Comparison of ENCODE assay signal across 17 cellular contexts in genomic region chr1:12186277-12186985, GRCh38. TPM values are rescaled to one million over a fixed set of nuclear protein-coding genes. Genes with fewer than 3 reads are reported as not detected.
DNase-seq lines count a peak whose midpoint lies in the region; ATAC-seq, FAIRE-seq and TF ChIP-seq lines count a peak whose summit lies in the region.
"Had no signal": no experiment of that assay in that cellular context is flagged by ENCODE, and none has a peak within 500 bp of the region (broad histone marks: within the 10 kb centered on the region; RNA-seq: fewer than 3 reads in every experiment).

No MANE protein-coding gene starts in this region.

- DNase-seq in stimulated activated naive CD8-positive, alpha-beta T cell treated with anti-CD3 and anti-CD28 coated beads, Interleukin-15, Interleukin-2, amounts not matched to agents 100 U/mL and 50 U/mL, for 24 hours = no peak
- DNase-seq in stimulated activated naive CD8-positive, alpha-beta T cell treated with anti-CD3 and anti-CD28 coated beads, Interleukin-15, amount 100 ng/mL, for 72 hours = no peak
- DNase-seq in H1 (ENCODE audit: low read depth in 1 of 2, low spot score in 2 of 2) = no peak
- DNase-seq in neural progenitor cell (ENCODE audit: low spot score) = no peak
- no peak for DNase-seq in vagina (ENCODE audit: extremely low spot score in 2 of 2)
- no peak for DNase-seq in hypothalamus (lab: John Stamatoyannopoulos, UW)
- DNase-seq in frontal cortex (ENCODE audit: low spot score in 2 of 2) = no peak
- DNase-seq in posterior cingulate gyrus = no peak
- DNase-seq: NCI-H1694; NCI-H748 treated with DMSO at 0.1 percent for 48 hours; stimulated activated CD4-positive, alpha-beta T cell treated with anti-CD3 and anti-CD28 coated beads, Interleukin-15, amount 100 ng/mL, for 24 hours had no signal

- H4K20me1 ChIP-seq in H1 (replicated peaks in 1 of 2; ENCODE audit: control insufficient read depth in 1 of 2, insufficient read depth in 2 of 2, low read length in 2 of 2) (no peaks in the 10 kb centered on the region), neural progenitor cell (ENCODE audit: low read depth) (no peaks in the 10 kb centered on the region)

- H4K91ac ChIP-seq in H1 (replicated peaks; ENCODE audit: insufficient read length, low read length) = no peak overlapping the region

- no peaks in the 10 kb centered on the region for H3K27me3 Mint-ChIP-seq in stimulated activated naive CD8-positive, alpha-beta T cell treated with anti-CD3 and anti-CD28 coated beads, Interleukin-15, amount 100 ng/mL, for 72 hours
- peaks cover 11% of the 10 kb centered on the region for H3K27me3 Mint-ChIP-seq in neural progenitor cell (ENCODE audit: insufficient read depth, low read depth)
- H3K27me3 Mint-ChIP-seq: IgD-negative memory B cell had no signal

- H2BK5ac ChIP-seq in H1 (ENCODE audit: low read depth, low read length) = no peak overlapping the region

- H3K4me3 ChIP-seq in H1 (ENCODE audit: extremely low read depth in 1 of 4, insufficient read depth in 2 of 4, low read depth in 3 of 4, low read length in 4 of 4) = no peak overlapping the region
- no peak overlapping the region for H3K4me3 ChIP-seq in neural progenitor cell
- no peak overlapping the region for H3K4me3 ChIP-seq in vagina
- H3K4me3 ChIP-seq: SJCRH30 had no signal

- no peak overlapping the region for H2AFZ ChIP-seq in H1 (ENCODE audit: low read length)
- H2AFZ ChIP-seq in neural progenitor cell (replicated peaks) = no peak overlapping the region

- ATAC-seq in stimulated activated naive CD8-positive, alpha-beta T cell treated with anti-CD3 and anti-CD28 coated beads, Interleukin-15, Interleukin-2, amounts not matched to agents 100 U/mL and 50 U/mL, for 24 hours = peak; percentile 36
- ATAC-seq in stimulated activated naive CD8-positive, alpha-beta T cell treated with anti-CD3 and anti-CD28 coated beads, Interleukin-15, amount 100 ng/mL, for 72 hours = no peak

- CTCF ChIA-PET in H1 (lab: Charles Lee; ENCODE audit: partially characterized antibody) = interaction anchor here (0.8 to 9.7 kb wide), 4 partner anchors 17 to 62 kb away, joined by 3 to 165 read pairs (median 32); no protein-coding TSS in a partner anchor

- no peak overlapping the region for H3K4me3 Mint-ChIP-seq in stimulated activated naive CD8-positive, alpha-beta T cell treated with anti-CD3 and anti-CD28 coated beads, Interleukin-15, amount 100 ng/mL, for 72 hours
- H3K4me3 Mint-ChIP-seq in neural progenitor cell = no peak overlapping the region
- H3K4me3 Mint-ChIP-seq: neural crest cell had no signal

- H3K27me3 ChIP-seq in H1 (replicated peaks in 1 of 4; ENCODE audit: control insufficient read depth in 3 of 4, extremely low read depth in 1 of 4, insufficient read depth in 3 of 4, low read length in 3 of 4) (no peaks in the 10 kb centered on the region; a peak in 1 of 7 replicates), neural progenitor cell (no peaks in the 10 kb centered on the region), vagina (no peaks in the 10 kb centered on the region)

- H3K4me1 Mint-ChIP-seq in stimulated activated naive CD8-positive, alpha-beta T cell treated with anti-CD3 and anti-CD28 coated beads, Interleukin-15, amount 100 ng/mL, for 72 hours = peaks cover 87% of the 10 kb centered on the region
- peaks cover 33% of the 10 kb centered on the region for H3K4me1 Mint-ChIP-seq in neural progenitor cell

- peak overlapping the region in 1 of 2 donors; percentile 63 for H3K27ac Mint-ChIP-seq in stimulated activated naive CD8-positive, alpha-beta T cell treated with anti-CD3 and anti-CD28 coated beads, Interleukin-15, amount 100 ng/mL, for 72 hours
- peak overlapping the region; percentile 50 for H3K27ac Mint-ChIP-seq in neural progenitor cell

- peaks cover 5% of the 10 kb centered on the region for H3F3A ChIP-seq in neural progenitor cell (ENCODE audit: low read depth)

- no peaks in the 10 kb centered on the region for H3K79me1 ChIP-seq in H1 (ENCODE audit: low read depth, low read length)

- H2BK20ac ChIP-seq in H1 (ENCODE audit: low read length) = no peak overlapping the region

- H3K9me3 ChIP-seq in H1 (ENCODE audit: insufficient read depth in 2 of 2, low read depth in 1 of 2, low read length in 1 of 2) (peaks cover 0 to 13% of the 10 kb centered on the region in 2 experiments; a peak in 1 of 4 replicates), neural progenitor cell (ENCODE audit: low read depth) (no peaks in the 10 kb centered on the region), vagina (no peaks in the 10 kb centered on the region)
- H3K9me3 ChIP-seq: SJCRH30 had no signal

- H3K27ac ChIP-seq in H1 (ENCODE audit: low read depth, low read length) (no peak overlapping the region), neural progenitor cell (no peak overlapping the region), vagina (peak overlapping the region; percentile 88)
- H3K27ac ChIP-seq: SJCRH30 had no signal

- 0 out of 2 replicates have a peak overlapping the region, but pooled peaks have one; percentile 2 for H2AK5ac ChIP-seq in H1 (ENCODE audit: low read depth, low read length)

- no peak overlapping the region for H3K14ac ChIP-seq in H1 (ENCODE audit: insufficient read length)

- H3K9ac ChIP-seq in H1 (replicated peaks in 1 of 4; ENCODE audit: extremely low read depth in 1 of 4, low read depth in 3 of 4, low read length in 3 of 4) (no peak overlapping the region), neural progenitor cell (no peak overlapping the region)

- H3K36me3 ChIP-seq in H1 (ENCODE audit: control insufficient read depth in 2 of 4, insufficient read depth in 4 of 4, low read length in 3 of 4) = no peaks in the 10 kb centered on the region
- no peaks in the 10 kb centered on the region for H3K36me3 ChIP-seq in neural progenitor cell
- H3K36me3 ChIP-seq in vagina = peaks cover 0 to 7% of the 10 kb centered on the region in 2 donors
- H3K36me3 ChIP-seq: SJCRH30 had no signal

- H3K23ac ChIP-seq in H1 (ENCODE audit: insufficient read length) = no peak overlapping the region

- H2BK12ac ChIP-seq in H1 (ENCODE audit: low read depth, low read length) = peak overlapping the region; percentile 77; the same call in 1 of the 2 replicates

- H4K5ac ChIP-seq in H1 (ENCODE audit: insufficient read length, low read depth, low read length) = no peak overlapping the region

- no peaks in the 10 kb centered on the region for H3K9me3 Mint-ChIP-seq in stimulated activated naive CD8-positive, alpha-beta T cell treated with anti-CD3 and anti-CD28 coated beads, Interleukin-15, amount 100 ng/mL, for 72 hours
- H3K9me3 Mint-ChIP-seq in neural progenitor cell = no peaks in the 10 kb centered on the region
- H3K9me3 Mint-ChIP-seq: IgD-negative memory B cell, neural crest cell had no signal

- H3K4me2 ChIP-seq in H1 (ENCODE audit: insufficient read depth in 1 of 2, low read depth in 2 of 2, low read length in 2 of 2) (no peak overlapping the region), neural progenitor cell (no peak overlapping the region)

- H3K23me2 ChIP-seq in H1 (ENCODE audit: low read depth, low read length) = no peaks in the 10 kb centered on the region

- H3K4ac ChIP-seq in H1 (replicated peaks; ENCODE audit: insufficient read length, low read depth, low read length) = no peak overlapping the region

- H2BK120ac ChIP-seq in H1 (replicated peaks; ENCODE audit: low read depth, low read length) = no peak overlapping the region

- no peak overlapping the region for H4K8ac ChIP-seq in H1 (ENCODE audit: extremely low read depth, insufficient read depth, low read length)

- no peaks in the 10 kb centered on the region for H3K36me3 Mint-ChIP-seq in neural progenitor cell

- no peaks in the 10 kb centered on the region for H3K79me2 ChIP-seq in H1 (ENCODE audit: control insufficient read depth in 1 of 2, insufficient read depth in 2 of 2, low read length in 2 of 2)
- H3K79me2 ChIP-seq in neural progenitor cell (ENCODE audit: low read depth) = no peaks in the 10 kb centered on the region

- WGBS in H1 (ENCODE audit: extremely low coverage in 1 of 2, insufficient coverage in 1 of 2, insufficient read length in 1 of 2, insufficient replicate concordance in 2 of 2, low coverage in 1 of 2, low lambda C conversion rate in 2 of 2, missing lambda C conversion rate in 1 of 2), 2 experiments = 86% methylated on average over 10 of the region's 10 CpGs; no CpG with 5 or more reads in 1 of the 2 experiments

- no peak for TF ChIP-seq EP300 in H1 (IDR thresholded peaks at IDR 0.05; ENCODE audit: borderline replicate concordance in 1 of 2, low read depth in 2 of 2, low read length in 2 of 2)

- TF ChIP-seq POLR2A in H1 (IDR thresholded peaks at IDR 0.05; ENCODE audit: control extremely low read depth in 1 of 2, low read depth in 2 of 2, low read length in 2 of 2) = no peak
- TF ChIP-seq POLR2A in vagina (IDR thresholded peaks at IDR 0.05) = no peak

- H3K56ac ChIP-seq in H1 (replicated peaks; ENCODE audit: insufficient read length, low read depth, low read length) = no peak overlapping the region

- POLR2A ChIA-PET in H1 (lab: Charles Lee; ENCODE audit: partially characterized antibody) = interaction anchor here (0.7 to 2.2 kb wide), 2 partner anchors 9 to 19 kb away, joined by 3 to 10 read pairs; no protein-coding TSS in a partner anchor

- TF ChIP-seq RAD21 in H1 (IDR thresholded peaks at IDR 0.05 in 1 of 2, conservative IDR thresholded peaks at IDR 0.05 in 1 of 2; ENCODE audit: low read depth in 2 of 2, low read length in 2 of 2) = no peak

- no peak overlapping the region for H3K18ac ChIP-seq in H1 (ENCODE audit: extremely low read depth, low read length)

- FAIRE-seq in H1 (lab: Jason Lieb, UNC) (no peak), frontal cortex (lab: Jason Lieb, UNC) (no peak)
- FAIRE-seq: bronchial epithelial cell, GM18507 had no signal

- TF ChIP-seq CTCF in H1 (IDR thresholded peaks at IDR 0.05; ENCODE audit: control extremely low read depth in 1 of 3, insufficient read depth in 1 of 3, low read depth in 1 of 3, low read length in 3 of 3) (no peak), neural progenitor cell (IDR thresholded peaks at IDR 0.05) (no peak), vagina (IDR thresholded peaks at IDR 0.05) (no peak)

- H3K4me1 ChIP-seq in H1 (replicated peaks in 1 of 4; ENCODE audit: control insufficient read depth in 3 of 4, insufficient read depth in 4 of 4, low read length in 3 of 4) (peaks cover 0 to 11% (median 5%) of the 10 kb centered on the region in 4 experiments; a peak in 6 of 7 replicates), neural progenitor cell (peaks cover 12% of the 10 kb centered on the region), vagina (peaks cover 69% of the 10 kb centered on the region)

- H2BK15ac ChIP-seq in H1 (ENCODE audit: low read length) = no peak overlapping the region

- intact Hi-C loops in vagina (cut with DNase I) = no loop called here
- intact Hi-C loops in posterior cingulate gyrus (cut with DNase I) = no loop called here

RNA-seq across cellular contexts. Expression of gene TNFRSF1B, which starts 19.6 kb away (rescaled TPM):
- total RNA-seq in H1 (2021; fragmentation: NEBNext Ultra II Directional; extraction: Animal tissue kit (Norgen Biotek cat#: 25700)) = 2.8 and 2.9 TPM in 2 replicates
- 1.7 and 2.4 TPM in 2 replicates for polyA plus RNA-seq in H1 (2011; rRNA removed)
- polyA plus RNA-seq in H1 (2011; cell fraction: cytosol; rRNA removed) = 1.8 TPM
- 2.5 TPM for polyA plus RNA-seq in H1 (2011; cell fraction: nucleus; rRNA removed)
- 1.3 to 2.6 TPM (median 2.1 TPM) in 4 replicates for polyA plus RNA-seq in H1 (2012, experiment 1 of 2)
- 1.3 TPM for polyA plus RNA-seq in H1 (2012, experiment 2 of 2)
- polyA plus RNA-seq in H1 (2013, experiment 1 of 2) = 2.9 TPM
- 3.5 TPM for polyA plus RNA-seq in H1 (2013, experiment 2 of 2)
- 1.1 and 1.5 TPM in 2 replicates for polyA minus RNA-seq in H1 (2011; rRNA and poly(A)+ RNA removed)
- 0.88 TPM for polyA minus RNA-seq in H1 (2011; cell fraction: cytosol; rRNA and poly(A)+ RNA removed)
- 0.90 TPM for polyA minus RNA-seq in H1 (2011; cell fraction: nucleus; rRNA and poly(A)+ RNA removed)
- total RNA-seq in neural progenitor cell (ENCODE audit: low replicate concordance) (0.04 and 0.22 TPM in 2 replicates), vagina (41.0 TPM), frontal cortex (2.0 TPM)
- total RNA-seq: G401 had no signal

RNA-seq across cellular contexts. Expression of gene VPS13D, which starts 43.4 kb away (rescaled TPM):
- 31.2 and 32.7 TPM in 2 replicates for total RNA-seq in H1 (2021; fragmentation: NEBNext Ultra II Directional; extraction: Animal tissue kit (Norgen Biotek cat#: 25700))
- 9.7 and 10.9 TPM in 2 replicates for polyA plus RNA-seq in H1 (2011; rRNA removed)
- 14.7 TPM for polyA plus RNA-seq in H1 (2011; cell fraction: cytosol; rRNA removed)
- 27.4 TPM for polyA plus RNA-seq in H1 (2011; cell fraction: nucleus; rRNA removed)
- 13.6 to 16.4 TPM (median 14.6 TPM) in 4 replicates for polyA plus RNA-seq in H1 (2012, experiment 1 of 2)
- 1.1 TPM for polyA plus RNA-seq in H1 (2012, experiment 2 of 2)
- 5.6 TPM for polyA plus RNA-seq in H1 (2013, experiment 1 of 2)
- polyA plus RNA-seq in H1 (2013, experiment 2 of 2) = 6.0 TPM
- polyA minus RNA-seq in H1 (2011; rRNA and poly(A)+ RNA removed) = 64.9 and 68.5 TPM in 2 replicates
- polyA minus RNA-seq in H1 (2011; cell fraction: cytosol; rRNA and poly(A)+ RNA removed) = 33.0 TPM
- 80.2 TPM for polyA minus RNA-seq in H1 (2011; cell fraction: nucleus; rRNA and poly(A)+ RNA removed)
- 15.1 and 16.4 TPM in 2 replicates for total RNA-seq in neural progenitor cell (ENCODE audit: low replicate concordance)
- total RNA-seq in vagina = 88.9 TPM
- total RNA-seq in frontal cortex = 34.6 TPM

Comparison
In these comparisons a context has a peak if more than half of its experiments do, and no peak if none do; other contexts are left out.
1. RNA of gene TNFRSF1B, which starts 19.6 kb away (total RNA-seq): 41.0 TPM in vagina (single experiment); 2.8 to 2.9 TPM in H1, 2.0 TPM in frontal cortex (single experiment) and 0.04 to 0.22 TPM in neural progenitor cell; every median in the first group is over 10 times any median in the second.